In the genomic region with DNA sequence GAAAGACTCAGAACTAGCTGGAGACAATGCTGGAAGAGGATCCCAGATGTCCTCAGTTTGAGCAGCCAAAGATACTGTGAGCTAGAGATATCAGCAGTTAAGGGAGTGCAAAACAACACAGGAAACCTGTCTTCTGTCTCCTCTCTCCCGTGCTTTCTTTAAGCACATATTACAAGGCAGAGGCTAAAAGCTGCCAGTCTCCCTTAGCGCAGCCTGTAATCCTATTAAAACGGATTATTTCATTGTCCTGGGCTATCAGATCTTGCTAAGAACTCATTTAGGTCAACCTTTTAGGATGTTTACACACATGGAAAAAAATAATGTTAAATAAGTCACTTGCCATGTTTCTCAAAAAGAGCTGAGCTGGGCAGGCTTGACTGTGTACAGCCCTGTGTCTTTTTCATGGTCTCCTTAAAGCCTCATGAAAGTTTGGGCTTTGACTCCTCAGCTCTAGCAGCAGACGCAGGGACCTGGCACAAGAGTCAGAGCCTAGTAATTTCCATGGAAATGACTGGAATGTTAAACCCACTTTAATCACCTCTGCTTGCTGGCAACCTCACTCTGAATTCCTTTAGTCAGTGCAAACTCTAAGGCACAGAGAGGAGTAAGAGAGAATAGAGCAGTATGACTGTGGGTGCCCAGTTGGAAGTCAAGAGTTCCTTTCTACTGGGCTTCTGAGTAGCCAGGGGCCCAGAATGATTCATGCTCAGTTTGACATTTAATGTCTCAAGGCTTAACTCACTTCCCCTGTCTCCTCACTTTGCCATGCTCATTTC, we compare ENCODE assay signal across 16 cellular contexts.
A peak's percentile ranks its signal among the peaks of the same experiment; 100 is the strongest.
DNase-seq lines count a peak whose midpoint lies in the region; ATAC-seq and TF ChIP-seq lines count a peak whose summit lies in the region.
"Had no signal": no experiment of that assay in that cellular context is flagged by ENCODE, and none has a peak within 500 bp of the region (broad histone marks: within the 10 kb centered on the region; RNA-seq: fewer than 3 reads in every experiment).

No MANE protein-coding gene starts in this region.

- H3K79me2 ChIP-seq in ACC112 (ENCODE audit: control insufficient read depth, insufficient read depth, low read length, unreplicated experiment), result no peaks in the 10 kb centered on the region

- TF ChIP-seq CTCF in WTC11 (IDR thresholded peaks at IDR 0.05) (no peak), foreskin fibroblast (IDR thresholded peaks at IDR 0.05; ENCODE audit: low read depth, low read length) (no peak), sigmoid colon (IDR thresholded peaks at IDR 0.05) (no peak), nephron progenitor cell (IDR thresholded peaks at IDR 0.05) (no peak)
- TF ChIP-seq CTCF in activated CD8-positive, alpha-beta T cell treated with anti-CD3 and anti-CD28 coated beads for 36 hours (IDR thresholded peaks at IDR 0.05), result no peak

- H3K36me3 ChIP-seq in ACC112 (ENCODE audit: insufficient read depth, low read length), result no peaks in the 10 kb centered on the region
- no peaks in the 10 kb centered on the region for H3K36me3 ChIP-seq in HUES64 (ENCODE audit: insufficient read depth, low read length)
- H3K36me3 ChIP-seq in sigmoid colon, result no peaks in the 10 kb centered on the region
- H3K36me3 ChIP-seq: BLaER1 treated with 17β-estradiol and CSF1 and Interleukin-3, amounts not matched to agents 10 nM and 100 nM had no signal

- TF ChIP-seq EP300 in sigmoid colon (IDR thresholded peaks at IDR 0.05), result no peak

- peak overlapping the region; percentile 1 for H2AFZ ChIP-seq in ACC112 (ENCODE audit: low read length, unreplicated experiment)

- CTCF ChIA-PET in WTC11 (lab: Charles Lee), result no interaction called here
- CTCF ChIA-PET in activated CD8-positive, alpha-beta T cell treated with anti-CD3 and anti-CD28 coated beads for 36 hours (lab: Charles Lee), result no interaction called here

- intact Hi-C loops in activated CD8-positive, alpha-beta T cell treated with anti-CD3 and anti-CD28 coated beads for 36 hours (cut with micrococcal nuclease), result no loop called here
- intact Hi-C loops in sigmoid colon (cut with DNase I), result no loop called here

- H3K9me3 ChIP-seq in HUES64 (ENCODE audit: insufficient read depth, low read depth, low read length), result no peaks in the 10 kb centered on the region
- H3K9me3 ChIP-seq in sigmoid colon, result peaks cover 0 to 2% (median 0%) of the 10 kb centered on the region in 4 donors

- H3K27me3 ChIP-seq in ACC112 (ENCODE audit: insufficient read depth, low read length), result no peaks in the 10 kb centered on the region
- no peaks in the 10 kb centered on the region for H3K27me3 ChIP-seq in HUES64 (ENCODE audit: insufficient read depth, low read length)
- H3K27me3 ChIP-seq in sigmoid colon, result no peaks in the 10 kb centered on the region
- H3K27me3 ChIP-seq: BLaER1 treated with 17β-estradiol and CSF1 and Interleukin-3, amounts not matched to agents 10 nM and 100 nM had no signal

- ATAC-seq in WTC11 (peak; percentile 84), HG03432 (IDR thresholded peaks at IDR 0.05; ENCODE audit: unreplicated experiment) (no peak)
- ATAC-seq in activated CD8-positive, alpha-beta T cell treated with anti-CD3 and anti-CD28 coated beads for 36 hours, result no peak
- ATAC-seq: GM12878 had no signal

- H3K9me3 Mint-ChIP-seq in WTC11, result peaks cover 5% of the 10 kb centered on the region; the same call in 1 of the 2 replicates
- H3K9me3 Mint-ChIP-seq in activated CD8-positive, alpha-beta T cell treated with anti-CD3 and anti-CD28 coated beads for 36 hours, result no peaks in the 10 kb centered on the region
- H3K9me3 Mint-ChIP-seq in nephron progenitor cell, result peaks cover 22% of the 10 kb centered on the region

- WGBS in HUES64, result 66% methylated on average over 4 of the region's 4 CpGs
- WGBS in sigmoid colon, 2 donors, result 55 to 62% methylated on average over 4 of the region's 4 CpGs

- H3K36me3 Mint-ChIP-seq in WTC11 (no peaks in the 10 kb centered on the region; the same call in 1 of the 2 replicates), nephron progenitor cell (ENCODE audit: low read depth) (peaks cover 7% of the 10 kb centered on the region)
- H3K36me3 Mint-ChIP-seq in activated CD8-positive, alpha-beta T cell treated with anti-CD3 and anti-CD28 coated beads for 36 hours (ENCODE audit: low read depth), result no peaks in the 10 kb centered on the region

- no peak overlapping the region for H3K4me3 ChIP-seq in ACC112 (ENCODE audit: low read depth, low read length)
- H3K4me3 ChIP-seq in HUES64 (ENCODE audit: low read length), result no peak overlapping the region
- no peak overlapping the region for H3K4me3 ChIP-seq in foreskin fibroblast (ENCODE audit: low read depth in 1 of 2, low read length in 2 of 2)
- H3K4me3 ChIP-seq in sigmoid colon, result no peak overlapping the region
- H3K4me3 ChIP-seq: BLaER1 treated with 17β-estradiol and CSF1 and Interleukin-3, amounts not matched to agents 10 nM and 100 nM; GM12878 had no signal

- no peak overlapping the region for H3K27ac Mint-ChIP-seq in WTC11
- no peak overlapping the region for H3K27ac Mint-ChIP-seq in activated CD8-positive, alpha-beta T cell treated with anti-CD3 and anti-CD28 coated beads for 36 hours
- no peak overlapping the region for H3K27ac Mint-ChIP-seq in nephron progenitor cell
- H3K27ac Mint-ChIP-seq: stimulated activated naive CD8-positive, alpha-beta T cell treated with anti-CD3 and anti-CD28 coated beads, Interleukin-15, Interleukin-2, amounts not matched to agents 100 ng/mL and 50 ng/mL, for 24 hours; T-helper 2 cell treated with Interferon-gamma antibody and Interleukin-4, amounts not matched to agents 5 μg/mL and 100 μg/mL, for 36 hours had no signal

- DNase-seq in WTC11 (ENCODE audit: low spot score) (no peak), foreskin fibroblast (peak; percentile 49 to 62), sigmoid colon (no peak), nephron progenitor cell (no peak)
- no peak for DNase-seq in activated CD8-positive, alpha-beta T cell treated with anti-CD3 and anti-CD28 coated beads for 36 hours
- DNase-seq: activated CD8-positive, alpha-beta memory T cell treated with anti-CD3 and anti-CD28 coated beads, Interleukin-2, amount 50 U/mL, for 48 hours; caudate nucleus; KBM-7; NCI-H510A treated with DMSO at 0.1 percent for 48 hours had no signal

- H3K27ac ChIP-seq in ACC112 (ENCODE audit: low read depth, low read length), result peak overlapping the region; percentile 18; the same call in 1 of the 2 replicates
- H3K27ac ChIP-seq in HUES64 (ENCODE audit: low read depth, low read length), result peak overlapping the region; percentile 63
- no peak overlapping the region for H3K27ac ChIP-seq in sigmoid colon

- H3K4me1 Mint-ChIP-seq in WTC11, result peaks cover 18% of the 10 kb centered on the region
- H3K4me1 Mint-ChIP-seq in activated CD8-positive, alpha-beta T cell treated with anti-CD3 and anti-CD28 coated beads for 36 hours (ENCODE audit: low read depth), result peaks cover 7% of the 10 kb centered on the region
- peaks cover 24% of the 10 kb centered on the region for H3K4me1 Mint-ChIP-seq in nephron progenitor cell

- TF ChIP-seq POLR2A in sigmoid colon (IDR thresholded peaks at IDR 0.05), result no peak

- peak overlapping the region; percentile 5; the same call in 1 of the 2 replicates for H3K9ac ChIP-seq in HUES64 (ENCODE audit: low read depth, low read length)
- H3K9ac ChIP-seq: BLaER1 treated with 17β-estradiol and CSF1 and Interleukin-3, amounts not matched to agents 10 nM and 100 nM had no signal

- H3K27me3 Mint-ChIP-seq in WTC11 (ENCODE audit: low read depth) (peaks cover 2% of the 10 kb centered on the region; the same call in 1 of the 2 replicates), nephron progenitor cell (ENCODE audit: low read depth, poor library complexity) (peaks cover 12% of the 10 kb centered on the region)
- H3K27me3 Mint-ChIP-seq in activated CD8-positive, alpha-beta T cell treated with anti-CD3 and anti-CD28 coated beads for 36 hours, result no peaks in the 10 kb centered on the region
- H3K27me3 Mint-ChIP-seq: stimulated activated naive CD8-positive, alpha-beta T cell treated with anti-CD3 and anti-CD28 coated beads, Interleukin-15, Interleukin-2, amounts not matched to agents 100 ng/mL and 50 ng/mL, for 24 hours had no signal

- POLR2A ChIA-PET in WTC11 (lab: Charles Lee), result no interaction called here
- POLR2A ChIA-PET in activated CD8-positive, alpha-beta T cell treated with anti-CD3 and anti-CD28 coated beads for 36 hours (lab: Charles Lee), result no interaction called here

- H3K4me1 ChIP-seq in ACC112 (ENCODE audit: control insufficient read depth, insufficient read depth, low read length, unreplicated experiment) (peaks cover 31% of the 10 kb centered on the region), HUES64 (ENCODE audit: insufficient read depth, low read length) (peaks cover 15% of the 10 kb centered on the region), sigmoid colon (peaks cover 0 to 13% (median 2%) of the 10 kb centered on the region in 4 donors)

- H3K4me3 Mint-ChIP-seq in WTC11, result no peak overlapping the region
- H3K4me3 Mint-ChIP-seq in activated CD8-positive, alpha-beta T cell treated with anti-CD3 and anti-CD28 coated beads for 36 hours, result no peak overlapping the region
- no peak overlapping the region for H3K4me3 Mint-ChIP-seq in nephron progenitor cell
- H3K4me3 Mint-ChIP-seq: stimulated activated naive CD8-positive, alpha-beta T cell treated with anti-CD3 and anti-CD28 coated beads, Interleukin-15, Interleukin-2, amounts not matched to agents 100 ng/mL and 50 ng/mL, for 24 hours; T-helper 2 cell treated with Interferon-gamma antibody and Interleukin-4, amounts not matched to agents 5 μg/mL and 100 μg/mL, for 36 hours had no signal

TF ChIP-seq in WTC11, 78 proteins besides CTCF, POLR2A, EP300 and RAD21 (continues in another document):
- TF ChIP-seq TEAD1 (CRISPR knock-in tag; IDR thresholded peaks at IDR 0.05) (no peak), OVOL2 (CRISPR knock-in tag; IDR thresholded peaks at IDR 0.05; ENCODE audit: borderline replicate concordance) (no peak), ZNF263 (CRISPR knock-in tag; IDR thresholded peaks at IDR 0.05; ENCODE audit: low read depth) (no peak), NFE2L1 (CRISPR knock-in tag; IDR thresholded peaks at IDR 0.05) (no peak), ZNF219 (CRISPR knock-in tag; IDR thresholded peaks at IDR 0.05; ENCODE audit: borderline replicate concordance) (no peak)
- TF ChIP-seq, protein P1, sequence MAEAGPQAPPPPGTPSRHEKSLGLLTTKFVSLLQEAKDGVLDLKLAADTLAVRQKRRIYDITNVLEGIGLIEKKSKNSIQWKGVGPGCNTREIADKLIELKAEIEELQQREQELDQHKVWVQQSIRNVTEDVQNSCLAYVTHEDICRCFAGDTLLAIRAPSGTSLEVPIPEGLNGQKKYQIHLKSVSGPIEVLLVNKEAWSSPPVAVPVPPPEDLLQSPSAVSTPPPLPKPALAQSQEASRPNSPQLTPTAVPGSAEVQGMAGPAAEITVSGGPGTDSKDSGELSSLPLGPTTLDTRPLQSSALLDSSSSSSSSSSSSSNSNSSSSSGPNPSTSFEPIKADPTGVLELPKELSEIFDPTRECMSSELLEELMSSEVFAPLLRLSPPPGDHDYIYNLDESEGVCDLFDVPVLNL (CRISPR knock-in tag; IDR thresholded peaks at IDR 0.05; ENCODE audit: borderline replicate concordance, low read depth), result no peak

Comparison
In these comparisons a context has a peak if more than half of its experiments do, and no peak if none do; other contexts are left out.
1. H3K27ac ChIP-seq: peak in ACC112 (single experiment) and HUES64 (single experiment); none in sigmoid colon (0 of 4).
2. DNase-seq: peak in foreskin fibroblast (2 of 2); none in WTC11 (single experiment), activated CD8-positive, alpha-beta T cell treated with anti-CD3 and anti-CD28 coated beads for 36 hours (single experiment), sigmoid colon (single experiment) and nephron progenitor cell (single experiment).